Comparison of ENCODE assay signal across 25 cellular contexts in the genomic region with DNA sequence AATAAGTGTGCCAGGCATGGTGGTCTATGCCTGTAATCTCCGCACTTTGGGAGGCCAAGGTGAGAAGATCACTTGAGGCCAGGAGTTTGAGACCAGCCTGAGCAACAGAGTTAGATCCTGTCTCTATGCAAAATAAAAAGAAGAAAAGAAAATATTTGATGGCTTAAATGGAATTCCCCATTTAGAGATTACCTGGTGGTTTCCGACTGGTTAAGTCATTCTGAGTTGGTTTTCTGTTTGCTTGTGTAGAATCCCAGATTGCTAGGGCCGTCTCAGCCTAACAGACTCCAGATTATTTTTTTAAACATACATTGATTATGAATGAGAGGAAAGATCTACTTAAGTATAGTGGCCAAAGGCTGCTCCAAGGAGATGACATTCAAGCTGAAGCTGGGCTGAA. TPM values are rescaled to one million over a fixed set of nuclear protein-coding genes. Genes with fewer than 3 reads are reported as not detected.
A peak's percentile ranks its signal among the peaks of the same experiment; 100 is the strongest.
DNase-seq lines count a peak whose midpoint lies in the region; ATAC-seq and TF ChIP-seq lines count a peak whose summit lies in the region.
"Had no signal": no experiment of that assay in that cellular context is flagged by ENCODE, and none has a peak within 500 bp of the region (broad histone marks: within the 10 kb centered on the region; RNA-seq: fewer than 3 reads in every experiment).

No MANE protein-coding gene starts in this region.

- H3K4me3 ChIP-seq in lower leg skin (ENCODE audit: low read depth, poor library complexity, severe bottlenecking), result no peak overlapping the region
- H3K4me3 ChIP-seq: SJSA1 had no signal

- H3K9me3 Mint-ChIP-seq in activated naive CD8-positive, alpha-beta T cell treated with anti-CD3 and anti-CD28 coated beads, Interleukin-2, amount 50 U/mL, for 24 hours, result no peaks in the 10 kb centered on the region
- no peaks in the 10 kb centered on the region for H3K9me3 Mint-ChIP-seq in activated naive CD8-positive, alpha-beta T cell treated with anti-CD3 and anti-CD28 coated beads for 36 hours
- H3K9me3 Mint-ChIP-seq in IgD-negative memory B cell, result no peaks in the 10 kb centered on the region
- H3K9me3 Mint-ChIP-seq in activated CD8-positive, alpha-beta T cell treated with anti-CD3 and anti-CD28 coated beads, Interleukin-2, amount 10 ng/mL, durations not matched to agents 7 days and 5 days (ENCODE audit: insufficient read depth), result no peaks in the 10 kb centered on the region
- H3K9me3 Mint-ChIP-seq in stimulated activated naive B cell treated with anti-CD40 and anti-IgM and Interleukin-4, amounts not matched to agents 10 μg/mL and 1 μg/mL and 100 μg/mL, for 72 hours, result no peaks in the 10 kb centered on the region
- H3K9me3 Mint-ChIP-seq: CD4-positive, CD25-positive, alpha-beta regulatory T cell had no signal

- DNase-seq in activated naive CD8-positive, alpha-beta T cell treated with anti-CD3 and anti-CD28 coated beads, Interleukin-2, amount 50 U/mL, for 24 hours, result no peak
- no peak for DNase-seq in activated naive CD8-positive, alpha-beta T cell treated with anti-CD3 and anti-CD28 coated beads for 36 hours
- peak; percentile 9 for DNase-seq in activated CD8-positive, alpha-beta T cell treated with anti-CD3 and anti-CD28 coated beads, Interleukin-2, amount 10 ng/mL, durations not matched to agents 7 days and 5 days
- DNase-seq in stimulated activated naive B cell treated with anti-CD40 and anti-IgM and Interleukin-4, amounts not matched to agents 10 μg/mL and 1 μg/mL and 100 μg/mL, for 72 hours, result no peak
- DNase-seq in lower leg skin (ENCODE audit: low spot score in 2 of 2), result no peak
- DNase-seq: CD4-positive, CD25-positive, alpha-beta regulatory T cell; DMS79; GOT3; HCEC 1CT; IMR-90; Karpas-422; NCI-H1417; NCI-H1694 treated with DMSO at 0.1 percent for 48 hours; NCI-H2081 treated with DMSO at 0.1 percent for 48 hours; NCI-H2171 treated with DMSO at 0.1 percent for 48 hours; NCI-H524 treated with DMSO at 0.1 percent for 48 hours; NCI-H82 had no signal

- H3K27ac Mint-ChIP-seq in activated naive CD8-positive, alpha-beta T cell treated with anti-CD3 and anti-CD28 coated beads, Interleukin-2, amount 50 U/mL, for 24 hours, result peak overlapping the region; percentile 47
- H3K27ac Mint-ChIP-seq in activated naive CD8-positive, alpha-beta T cell treated with anti-CD3 and anti-CD28 coated beads for 36 hours, result no peak overlapping the region
- H3K27ac Mint-ChIP-seq in IgD-negative memory B cell, result peak overlapping the region in 2 of 3 donors; percentile 32 to 43
- H3K27ac Mint-ChIP-seq in activated CD8-positive, alpha-beta T cell treated with anti-CD3 and anti-CD28 coated beads, Interleukin-2, amount 10 ng/mL, durations not matched to agents 7 days and 5 days, result no peak overlapping the region
- H3K27ac Mint-ChIP-seq in stimulated activated naive B cell treated with anti-CD40 and anti-IgM and Interleukin-4, amounts not matched to agents 10 μg/mL and 1 μg/mL and 100 μg/mL, for 72 hours, result peak overlapping the region; percentile 81

- no peak for TF ChIP-seq CTCF in lower leg skin (IDR thresholded peaks at IDR 0.05)

- H3K36me3 Mint-ChIP-seq in activated naive CD8-positive, alpha-beta T cell treated with anti-CD3 and anti-CD28 coated beads, Interleukin-2, amount 50 U/mL, for 24 hours (ENCODE audit: low read depth), result peaks cover 2% of the 10 kb centered on the region
- H3K36me3 Mint-ChIP-seq in activated naive CD8-positive, alpha-beta T cell treated with anti-CD3 and anti-CD28 coated beads for 36 hours, result peaks cover 10% of the 10 kb centered on the region
- H3K36me3 Mint-ChIP-seq in IgD-negative memory B cell, result peaks cover 3% of the 10 kb centered on the region
- H3K36me3 Mint-ChIP-seq in activated CD8-positive, alpha-beta T cell treated with anti-CD3 and anti-CD28 coated beads, Interleukin-2, amount 10 ng/mL, durations not matched to agents 7 days and 5 days (ENCODE audit: low read depth), result peaks cover 2% of the 10 kb centered on the region
- peaks cover 27 to 41% of the 10 kb centered on the region in 2 donors for H3K36me3 Mint-ChIP-seq in stimulated activated naive B cell treated with anti-CD40 and anti-IgM and Interleukin-4, amounts not matched to agents 10 μg/mL and 1 μg/mL and 100 μg/mL, for 72 hours

- TF ChIP-seq POLR2A in lower leg skin (IDR thresholded peaks at IDR 0.05), result no peak

- WGBS in lower leg skin, 2 donors, result 77 to 78% methylated on average over 3 of the region's 3 CpGs

- ATAC-seq in activated naive CD8-positive, alpha-beta T cell treated with anti-CD3 and anti-CD28 coated beads, Interleukin-2, amount 50 U/mL, for 24 hours, result no peak
- ATAC-seq in activated CD8-positive, alpha-beta T cell treated with anti-CD3 and anti-CD28 coated beads, Interleukin-2, amount 10 ng/mL, durations not matched to agents 7 days and 5 days, result no peak
- ATAC-seq in stimulated activated naive B cell treated with anti-CD40 and anti-IgM and Interleukin-4, amounts not matched to agents 10 μg/mL and 1 μg/mL and 100 μg/mL, for 72 hours (replicated peaks), result no peak
- ATAC-seq in HG03457 (IDR thresholded peaks at IDR 0.05; ENCODE audit: unreplicated experiment), result no peak
- ATAC-seq: Right ventricle myocardium inferior had no signal

- H3K4me3 Mint-ChIP-seq in activated naive CD8-positive, alpha-beta T cell treated with anti-CD3 and anti-CD28 coated beads, Interleukin-2, amount 50 U/mL, for 24 hours, result peak overlapping the region; percentile 5
- no peak overlapping the region for H3K4me3 Mint-ChIP-seq in activated naive CD8-positive, alpha-beta T cell treated with anti-CD3 and anti-CD28 coated beads for 36 hours
- H3K4me3 Mint-ChIP-seq in IgD-negative memory B cell, result no peak overlapping the region
- H3K4me3 Mint-ChIP-seq in activated CD8-positive, alpha-beta T cell treated with anti-CD3 and anti-CD28 coated beads, Interleukin-2, amount 10 ng/mL, durations not matched to agents 7 days and 5 days, result no peak overlapping the region
- no peak overlapping the region for H3K4me3 Mint-ChIP-seq in stimulated activated naive B cell treated with anti-CD40 and anti-IgM and Interleukin-4, amounts not matched to agents 10 μg/mL and 1 μg/mL and 100 μg/mL, for 72 hours
- H3K4me3 Mint-ChIP-seq: CD4-positive, CD25-positive, alpha-beta regulatory T cell had no signal

- intact Hi-C loops in lower leg skin (cut with DNase I; ENCODE audit: low total_unique reads), result no loop called here

- CTCF ChIA-PET in activated CD8-positive, alpha-beta T cell treated with anti-CD3 and anti-CD28 coated beads, Interleukin-2, amount 10 ng/mL, durations not matched to agents 7 days and 5 days (lab: Charles Lee), result interaction anchor here (0.9 to 10.7 kb wide), 13 partner anchors 22 to 180 kb away, joined by 3 to 226 read pairs (median 5); partner anchors contain the start of genes ITLN2, LY9 and SLAMF7

- peaks cover 78% of the 10 kb centered on the region for H3K4me1 Mint-ChIP-seq in activated naive CD8-positive, alpha-beta T cell treated with anti-CD3 and anti-CD28 coated beads, Interleukin-2, amount 50 U/mL, for 24 hours
- peaks cover 73% of the 10 kb centered on the region for H3K4me1 Mint-ChIP-seq in activated naive CD8-positive, alpha-beta T cell treated with anti-CD3 and anti-CD28 coated beads for 36 hours
- H3K4me1 Mint-ChIP-seq in IgD-negative memory B cell, result peaks cover 24 to 36% (median 29%) of the 10 kb centered on the region in 3 donors
- H3K4me1 Mint-ChIP-seq in activated CD8-positive, alpha-beta T cell treated with anti-CD3 and anti-CD28 coated beads, Interleukin-2, amount 10 ng/mL, durations not matched to agents 7 days and 5 days (ENCODE audit: low read depth), result peaks cover 50% of the 10 kb centered on the region
- H3K4me1 Mint-ChIP-seq in stimulated activated naive B cell treated with anti-CD40 and anti-IgM and Interleukin-4, amounts not matched to agents 10 μg/mL and 1 μg/mL and 100 μg/mL, for 72 hours, result peaks cover 47 to 62% of the 10 kb centered on the region in 2 donors

- no peaks in the 10 kb centered on the region for H3K27me3 Mint-ChIP-seq in activated naive CD8-positive, alpha-beta T cell treated with anti-CD3 and anti-CD28 coated beads, Interleukin-2, amount 50 U/mL, for 24 hours
- H3K27me3 Mint-ChIP-seq in activated naive CD8-positive, alpha-beta T cell treated with anti-CD3 and anti-CD28 coated beads for 36 hours, result no peaks in the 10 kb centered on the region
- H3K27me3 Mint-ChIP-seq in IgD-negative memory B cell, result no peaks in the 10 kb centered on the region
- H3K27me3 Mint-ChIP-seq in activated CD8-positive, alpha-beta T cell treated with anti-CD3 and anti-CD28 coated beads, Interleukin-2, amount 10 ng/mL, durations not matched to agents 7 days and 5 days (ENCODE audit: low read depth), result no peaks in the 10 kb centered on the region
- H3K27me3 Mint-ChIP-seq in stimulated activated naive B cell treated with anti-CD40 and anti-IgM and Interleukin-4, amounts not matched to agents 10 μg/mL and 1 μg/mL and 100 μg/mL, for 72 hours, result no peaks in the 10 kb centered on the region
- H3K27me3 Mint-ChIP-seq: CD4-positive, CD25-positive, alpha-beta regulatory T cell had no signal

- POLR2A ChIA-PET in activated CD8-positive, alpha-beta T cell treated with anti-CD3 and anti-CD28 coated beads, Interleukin-2, amount 10 ng/mL, durations not matched to agents 7 days and 5 days (lab: Charles Lee), result no interaction called here

RNA-seq across cellular contexts. Expression of gene LY9, which starts 22.9 kb away (rescaled TPM):
- total RNA-seq in activated naive CD8-positive, alpha-beta T cell treated with anti-CD3 and anti-CD28 coated beads for 36 hours, result 10 to 100 TPM; 28.3 to 29.0 TPM
- polyA plus RNA-seq in IgD-negative memory B cell, result 158 TPM
- total RNA-seq in activated CD8-positive, alpha-beta T cell treated with anti-CD3 and anti-CD28 coated beads, Interleukin-2, amount 10 ng/mL, durations not matched to agents 7 days and 5 days, result 10 to 100 TPM; 24.7 to 24.9 TPM
- 1 to 10 TPM in 2 of 4 donors, under 1 TPM in 2; 0.23 to 1.6 (median 0.84) TPM for total RNA-seq in lower leg skin
- total RNA-seq: A673, IMR-90, M059J, Right ventricle myocardium inferior, SJSA1 had no signal
- polyA plus RNA-seq: BJ, IMR-90 had no signal

RNA-seq across cellular contexts. Expression of gene SLAMF7, which starts 34.0 kb away (rescaled TPM):
- total RNA-seq in activated naive CD8-positive, alpha-beta T cell treated with anti-CD3 and anti-CD28 coated beads for 36 hours, result 100 to 1,000 TPM; 152 to 162 TPM
- 26.8 TPM for polyA plus RNA-seq in IgD-negative memory B cell
- total RNA-seq in activated CD8-positive, alpha-beta T cell treated with anti-CD3 and anti-CD28 coated beads, Interleukin-2, amount 10 ng/mL, durations not matched to agents 7 days and 5 days, result 100 to 1,000 TPM in 1 of 2 experiments, 10 to 100 TPM in 1; 88.5 to 102 TPM
- total RNA-seq in lower leg skin, result 1 to 10 TPM in 3 of 4 donors, under 1 TPM in 1; 0.91 to 8.0 (median 4.5) TPM
- total RNA-seq: A673, IMR-90, OCI-LY7, SJSA1 had no signal
- polyA plus RNA-seq: BJ, IMR-90 had no signal

Comparison
In these comparisons a context has a peak if more than half of its experiments do, and no peak if none do; other contexts are left out.
1. H3K27ac Mint-ChIP-seq: peak in activated naive CD8-positive, alpha-beta T cell treated with anti-CD3 and anti-CD28 coated beads, Interleukin-2, amount 50 U/mL, for 24 hours (single experiment), IgD-negative memory B cell (2 of 3) and stimulated activated naive B cell treated with anti-CD40 and anti-IgM and Interleukin-4, amounts not matched to agents 10 μg/mL and 1 μg/mL and 100 μg/mL, for 72 hours (single experiment); none in activated naive CD8-positive, alpha-beta T cell treated with anti-CD3 and anti-CD28 coated beads for 36 hours (single experiment) and activated CD8-positive, alpha-beta T cell treated with anti-CD3 and anti-CD28 coated beads, Interleukin-2, amount 10 ng/mL, durations not matched to agents 7 days and 5 days (single experiment).
2. RNA of gene LY9, which starts 22.9 kb away (total RNA-seq): 28.3 to 29.0 TPM in activated naive CD8-positive, alpha-beta T cell treated with anti-CD3 and anti-CD28 coated beads for 36 hours and 24.7 to 24.9 TPM in activated CD8-positive, alpha-beta T cell treated with anti-CD3 and anti-CD28 coated beads, Interleukin-2, amount 10 ng/mL, durations not matched to agents 7 days and 5 days; 0.23 to 1.6 TPM in lower leg skin; every median in the first group is over 4 times any median in the second.
3. RNA of gene SLAMF7, which starts 34.0 kb away (total RNA-seq): 152 to 162 TPM in activated naive CD8-positive, alpha-beta T cell treated with anti-CD3 and anti-CD28 coated beads for 36 hours and 88.5 to 102 TPM in activated CD8-positive, alpha-beta T cell treated with anti-CD3 and anti-CD28 coated beads, Interleukin-2, amount 10 ng/mL, durations not matched to agents 7 days and 5 days; 0.91 to 8.0 TPM in lower leg skin; every median in the first group is over 4 times any median in the second.